In the genomic region with DNA sequence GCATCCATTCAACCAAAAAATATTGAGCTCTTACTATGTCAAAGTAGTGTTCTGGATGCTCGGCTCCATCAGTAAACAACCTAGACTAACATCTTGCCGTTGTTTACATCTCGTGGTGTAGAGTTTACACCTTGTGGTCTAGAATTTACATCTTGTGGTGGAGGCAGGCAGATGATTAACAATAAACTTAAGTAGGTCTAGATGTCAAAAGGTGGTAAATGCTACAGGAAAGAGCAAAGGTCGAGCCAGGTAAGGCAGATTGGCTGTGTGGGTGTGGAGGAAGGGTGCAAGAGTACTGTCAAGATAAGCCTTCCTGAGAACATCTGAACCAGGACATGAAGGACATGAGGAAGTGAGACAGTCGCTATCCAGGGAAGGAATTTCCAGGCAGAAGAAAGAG, we compare ENCODE assay signal across 8 cellular contexts.
"Had no signal": no experiment of that assay in that cellular context is flagged by ENCODE, and none has a peak within 500 bp of the region (broad histone marks: within the 10 kb centered on the region; RNA-seq: fewer than 3 reads in every experiment).

No MANE protein-coding gene starts in this region.

- ATAC-seq: foreskin keratinocyte, natural killer cell, sciatic nerve had no signal

- FAIRE-seq: colon had no signal

- H3K4me1 ChIP-seq: foreskin keratinocyte had no signal

- DNase-seq: foreskin keratinocyte; natural killer cell; posterior cingulate gyrus; stimulated activated CD4-positive, alpha-beta T cell treated with anti-CD3 and anti-CD28 coated beads, Interleukin-12 subunit alpha, Interleukin-12 subunit beta, amount 100 ng/mL, for 4 hours; stimulated activated naive CD4-positive, alpha-beta T cell treated with Interleukin-2 at 50 U/mL for 16 hours; trophoblast cell had no signal

- H3K27ac ChIP-seq: foreskin keratinocyte had no signal
